In genomic region chr3:102353804-102354203, GRCh38 we compare ENCODE assay signal across 25 cellular contexts.
A peak's percentile ranks its signal among the peaks of the same experiment; 100 is the strongest.
DNase-seq lines count a peak whose midpoint lies in the region; ATAC-seq and TF ChIP-seq lines count a peak whose summit lies in the region.
"Had no signal": no experiment of that assay in that cellular context is flagged by ENCODE, and none has a peak within 500 bp of the region (broad histone marks: within the 10 kb centered on the region; RNA-seq: fewer than 3 reads in every experiment).

No MANE protein-coding gene starts in this region.

- peak; percentile 48 for ATAC-seq in GM19463 (IDR thresholded peaks at IDR 0.05; ENCODE audit: unreplicated experiment)
- ATAC-seq in HG03039 (IDR thresholded peaks at IDR 0.05; ENCODE audit: unreplicated experiment) = peak; percentile 55
- ATAC-seq in activated T-helper 17 cell treated with anti-CD3 and anti-CD28 coated beads, Interleukin-2, amount 50 U/mL, for 72 hours (replicated peaks) = peak; percentile 32

- no peaks in the 10 kb centered on the region for H3K9me3 ChIP-seq in vagina
- H3K9me3 ChIP-seq: HAP-1, neutrophil had no signal

- no peaks in the 10 kb centered on the region for H3K27me3 ChIP-seq in vagina
- H3K27me3 ChIP-seq: neutrophil had no signal

- TF ChIP-seq CTCF in Calu3 (IDR thresholded peaks at IDR 0.05; ENCODE audit: unreplicated experiment) (no peak), vagina (IDR thresholded peaks at IDR 0.05) (no peak)

- CTCF ChIA-PET in Calu3 (lab: Charles Lee) = no interaction called here

- no peak overlapping the region for H3K4me3 Mint-ChIP-seq in Calu3 (ENCODE audit: low read depth, unreplicated experiment)
- no peak overlapping the region for H3K4me3 Mint-ChIP-seq in activated T-helper 17 cell treated with anti-CD3 and anti-CD28 coated beads, Interleukin-2, amount 50 U/mL, for 72 hours

- peak overlapping the region; percentile 83 for H3K27ac Mint-ChIP-seq in Calu3 (ENCODE audit: unreplicated experiment)
- no peak overlapping the region for H3K27ac Mint-ChIP-seq in activated T-helper 17 cell treated with anti-CD3 and anti-CD28 coated beads, Interleukin-2, amount 50 U/mL, for 72 hours

- H3K36me3 ChIP-seq in vagina = no peaks in the 10 kb centered on the region
- H3K36me3 ChIP-seq: HAP-1, neutrophil had no signal

- H3K36me3 Mint-ChIP-seq in Calu3 (ENCODE audit: insufficient read depth, unreplicated experiment) = no peaks in the 10 kb centered on the region
- no peaks in the 10 kb centered on the region for H3K36me3 Mint-ChIP-seq in activated T-helper 17 cell treated with anti-CD3 and anti-CD28 coated beads, Interleukin-2, amount 50 U/mL, for 72 hours (ENCODE audit: low read depth)

- intact Hi-C loops in Calu3 (cut with micrococcal nuclease; ENCODE audit: unreplicated experiment) = loop anchor here (10.0 kb wide), 1 partner anchor 171 kb away; no protein-coding TSS in a partner anchor
- intact Hi-C loops in vagina (cut with DNase I) = no loop called here

- H3K4me3 ChIP-seq in vagina = no peak overlapping the region
- H3K4me3 ChIP-seq: HAP-1, lung had no signal

- BruUV-seq in Calu3 (replicated peaks; lab: Mats Ljungman, UMichigan) = no TSS peak

- peaks cover 23% of the 10 kb centered on the region for H3K4me1 Mint-ChIP-seq in Calu3 (ENCODE audit: low read depth, unreplicated experiment)
- H3K4me1 Mint-ChIP-seq in activated T-helper 17 cell treated with anti-CD3 and anti-CD28 coated beads, Interleukin-2, amount 50 U/mL, for 72 hours = no peaks in the 10 kb centered on the region

- H3K27me3 Mint-ChIP-seq in Calu3 (ENCODE audit: unreplicated experiment) = no peaks in the 10 kb centered on the region
- H3K27me3 Mint-ChIP-seq in activated T-helper 17 cell treated with anti-CD3 and anti-CD28 coated beads, Interleukin-2, amount 50 U/mL, for 72 hours = peaks cover 6% of the 10 kb centered on the region

- TF ChIP-seq POLR2A in vagina (IDR thresholded peaks at IDR 0.05) = no peak

- no peaks in the 10 kb centered on the region for H3K4me1 ChIP-seq in vagina
- H3K4me1 ChIP-seq: HAP-1 had no signal

- no peaks in the 10 kb centered on the region for H3K9me3 Mint-ChIP-seq in Calu3 (ENCODE audit: low read depth, unreplicated experiment)
- H3K9me3 Mint-ChIP-seq in activated T-helper 17 cell treated with anti-CD3 and anti-CD28 coated beads, Interleukin-2, amount 50 U/mL, for 72 hours = no peaks in the 10 kb centered on the region

- DNase-seq in Calu3 = no peak
- DNase-seq in DMS 273 (lab: John Stamatoyannopoulos, UW; ENCODE audit: unreplicated experiment) = no peak
- DNase-seq in DMS53 treated with DMSO at 0.1 percent for 48 hours (lab: John Stamatoyannopoulos, UW; ENCODE audit: unreplicated experiment) = no peak
- DNase-seq in vagina (ENCODE audit: extremely low spot score in 2 of 2) = no peak
- DNase-seq in NCI-H2171 (lab: John Stamatoyannopoulos, UW) = no peak
- DNase-seq: activated CD4-positive, alpha-beta T cell treated with anti-CD3 and anti-CD28 coated beads for 1 hour; activated naive CD4-positive, alpha-beta T cell treated with anti-CD3 and anti-CD28 coated beads, Interleukin-2, amount 50 U/mL, for 16 hours; activated T-cell treated with anti-CD3 and anti-CD28 coated beads, Interleukin-2, amount 50 U/mL, for 48 hours; aorta; COR-L47; foreskin melanocyte; hypothalamus; islet precursor cell; Karpas-422; NCI-H1092; NCI-H524 treated with DMSO at 0.1 percent for 48 hours; retina; stimulated activated CD4-positive, alpha-beta T cell treated with anti-CD3 and anti-CD28 coated beads, Interleukin-12 subunit alpha, Interleukin-12 subunit beta, amount 100 ng/mL, for 4 hours; T-helper 9 cell had no signal

- H3K27ac ChIP-seq in vagina = no peak overlapping the region
- H3K27ac ChIP-seq: neutrophil had no signal
